ENCODE assay signal across 8 cellular contexts in genomic region chr17:40560592-40561293, GRCh38.
A peak's percentile ranks its signal among the peaks of the same experiment; 100 is the strongest.
DNase-seq lines count a peak whose midpoint lies in the region; ATAC-seq and TF ChIP-seq lines count a peak whose summit lies in the region.

No MANE protein-coding gene starts in this region.

- DNase-seq in AG10803 (ENCODE audit: low read depth) (peak; percentile 41), NCI-H1417 (lab: John Stamatoyannopoulos, UW) (no peak), SW 1271 (lab: John Stamatoyannopoulos, UW) (no peak)
- DNase-seq in effector CD4-positive, alpha-beta T cell, result peak; percentile 72

- no peak overlapping the region for H3K9ac ChIP-seq in rectal smooth muscle tissue (ENCODE audit: low read length)

- H3K4me3 ChIP-seq in AG10803 (ENCODE audit: low read length), result peak overlapping the region; percentile 39
- H3K4me3 ChIP-seq in rectal smooth muscle tissue (ENCODE audit: low read length), result peak overlapping the region; percentile 51

- peaks cover 4% of the 10 kb centered on the region for H3K4me1 ChIP-seq in rectal smooth muscle tissue (ENCODE audit: control insufficient read depth, insufficient read depth, low read length)

- ATAC-seq in GM19395 (IDR thresholded peaks at IDR 0.05; ENCODE audit: unreplicated experiment) (peak; percentile 54), HG03575 (IDR thresholded peaks at IDR 0.05; ENCODE audit: extremely low read depth, insufficient number of reproducible peaks, low FRiP score, unreplicated experiment) (peak; percentile 32)
- peak; percentile 68 for ATAC-seq in activated CD4-positive, CD25-positive, alpha-beta regulatory T cell treated with anti-CD3 and anti-CD28 coated beads, Interleukin-2, amount 50 U/mL, for 24 hours

- H3K27me3 ChIP-seq in rectal smooth muscle tissue (ENCODE audit: control insufficient read depth, insufficient read depth, low read length), result no peaks in the 10 kb centered on the region

- H3K27ac ChIP-seq in rectal smooth muscle tissue (ENCODE audit: low read depth, low read length), result no peak overlapping the region

- no peaks in the 10 kb centered on the region for H3K36me3 ChIP-seq in rectal smooth muscle tissue (ENCODE audit: control insufficient read depth, insufficient read depth, low read length)

- TF ChIP-seq CTCF in AG10803 (conservative IDR thresholded peaks at IDR 0.05; ENCODE audit: low read length), result no peak

Comparison
In these comparisons a context has a peak if more than half of its experiments do, and no peak if none do; other contexts are left out.
1. DNase-seq: peak in AG10803 (single experiment) and effector CD4-positive, alpha-beta T cell (single experiment); none in NCI-H1417 (0 of 3) and SW 1271 (0 of 2).
2. Peak in every context shown above with its lines, with median percentiles within 50 percentile points of each other: ATAC-seq.